ENCODE assay signal across 17 cellular contexts in the genomic region with DNA sequence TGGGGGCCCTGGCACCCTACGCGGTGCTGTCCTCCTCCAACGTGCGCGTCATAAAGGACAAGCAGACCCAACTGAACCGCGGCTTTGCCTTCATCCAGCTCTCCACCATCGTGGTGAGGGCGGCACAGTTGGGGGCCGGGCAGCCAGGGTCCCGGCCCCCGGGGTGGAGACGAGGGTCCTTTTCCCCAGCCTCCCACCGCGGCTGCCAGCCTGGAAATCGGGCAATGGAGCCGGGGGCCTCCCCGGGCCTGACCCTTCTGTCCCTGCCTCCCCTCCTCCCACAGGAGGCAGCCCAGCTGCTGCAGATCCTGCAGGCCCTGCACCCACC.
"Had no signal": no experiment of that assay in that cellular context is flagged by ENCODE, and none has a peak within 500 bp of the region (broad histone marks: within the 10 kb centered on the region; RNA-seq: fewer than 3 reads in every experiment).

No MANE protein-coding gene starts in this region.

- DNase-seq: activated CD4-positive, alpha-beta T cell treated with anti-CD3 and anti-CD28 coated beads, Interleukin-2, amount 50 U/mL, for 1 hour; activated T-cell treated with anti-CD3 and anti-CD28 coated beads for 4 hours; body of pancreas; cortex of kidney; effector CD8-positive, alpha-beta T cell; mesendoderm; nephron progenitor cell; SK-N-SH; T-cell; T1000; transverse colon had no signal

- ATAC-seq: activated CD4-positive, CD25-positive, alpha-beta regulatory T cell treated with anti-CD3 and anti-CD28 coated beads, Interleukin-2, amount 50 U/mL, for 24 hours; activated T-helper 17 cell treated with anti-CD3 and anti-CD28 coated beads, Interleukin-2, amount 50 U/mL, for 72 hours; body of pancreas; left lung; stimulated activated memory B cell treated with anti-CD40 and anti-IgM and Interleukin-4, amounts not matched to agents 10 μg/mL and 1 μg/mL and 100 μg/mL, for 72 hours; T-cell had no signal

- H3K9me3 ChIP-seq: body of pancreas, left lung, psoas muscle, SK-N-SH, transverse colon, vagina had no signal

- H3K4me2 ChIP-seq: SK-N-SH had no signal

- H3K27ac ChIP-seq: body of pancreas, left lung, psoas muscle, transverse colon, vagina had no signal

- H3K9ac ChIP-seq: SK-N-SH had no signal

- H3K4me3 ChIP-seq: body of pancreas, left lung, psoas muscle, transverse colon, vagina had no signal

- H3K27me3 ChIP-seq: body of pancreas, transverse colon, vagina had no signal

- H3K4me1 ChIP-seq: body of pancreas, left lung, psoas muscle, transverse colon, vagina had no signal
